Comparison of ENCODE assay signal across 1 cellular context in genomic region chrX:41732260-41732659, GRCh38.
TF ChIP-seq lines count a peak whose summit lies in the region.

No MANE protein-coding gene starts in this region.

TF ChIP-seq in H1, 55 proteins besides CTCF, POLR2A, EP300 and RAD21:
- TF ChIP-seq EGR1 (IDR thresholded peaks at IDR 0.05; ENCODE audit: borderline replicate concordance, low read depth, low read length) (no peak), ASH2L (IDR thresholded peaks at IDR 0.05; ENCODE audit: low read length) (no peak), TEAD4 (IDR thresholded peaks at IDR 0.05; ENCODE audit: low read depth, low read length) (no peak), SP2 (IDR thresholded peaks at IDR 0.05; ENCODE audit: low read length) (no peak), BCL11A (IDR thresholded peaks at IDR 0.05; ENCODE audit: low read depth in 2 of 2, low read length in 2 of 2) (no peak), EZH2 (IDR thresholded peaks at IDR 0.05; ENCODE audit: low read depth, low read length, severe bottlenecking) (no peak), CEBPB (IDR thresholded peaks at IDR 0.05; ENCODE audit: low read depth, low read length) (no peak), TAF1 (IDR thresholded peaks at IDR 0.05; ENCODE audit: low read depth, low read length) (no peak), RFX5 (IDR thresholded peaks at IDR 0.05; ENCODE audit: borderline replicate concordance, low read depth, low read length) (no peak), SIRT6 (IDR thresholded peaks at IDR 0.05; ENCODE audit: low read length) (no peak), TBP (IDR thresholded peaks at IDR 0.05; ENCODE audit: low read depth, low read length) (no peak), MAFK (IDR thresholded peaks at IDR 0.05; ENCODE audit: low read depth, low read length) (no peak), RNF2 (IDR thresholded peaks at IDR 0.05; ENCODE audit: borderline replicate concordance, low read depth, low read length, missing control alignments, poor library complexity, severe bottlenecking) (no peak), NRF1 (IDR thresholded peaks at IDR 0.05; ENCODE audit: low read depth, low read length) (no peak), TCF12 (IDR thresholded peaks at IDR 0.05; ENCODE audit: low read depth, low read length) (no peak), SP4 (IDR thresholded peaks at IDR 0.05; ENCODE audit: low read length) (no peak), JUND (IDR thresholded peaks at IDR 0.05; ENCODE audit: low read length) (no peak), USF2 (IDR thresholded peaks at IDR 0.05; ENCODE audit: low read length) (no peak), ZNF274 (IDR thresholded peaks at IDR 0.05; ENCODE audit: borderline replicate concordance, extremely low read depth, low read length) (no peak), GABPA (IDR thresholded peaks at IDR 0.05; ENCODE audit: borderline replicate concordance, insufficient read depth, low read length) (no peak)
